23 cellular contexts compared by ENCODE assay signal in genomic region chr6:138622967-138623366, GRCh38.
DNase-seq lines count a peak whose midpoint lies in the region; ATAC-seq and TF ChIP-seq lines count a peak whose summit lies in the region.
"Had no signal": no experiment of that assay in that cellular context is flagged by ENCODE, and none has a peak within 500 bp of the region (broad histone marks: within the 10 kb centered on the region; RNA-seq: fewer than 3 reads in every experiment).

No MANE protein-coding gene starts in this region.

- no peak overlapping the region for H3K4ac ChIP-seq in H9 (ENCODE audit: low read depth, low read length)

- no peaks in the 10 kb centered on the region for H3K27me3 ChIP-seq in H9 (ENCODE audit: insufficient read depth, low read length)
- H3K27me3 ChIP-seq in foreskin keratinocyte = no peaks in the 10 kb centered on the region
- H3K27me3 ChIP-seq: esophagus squamous epithelium had no signal

- H2AFZ ChIP-seq in H9 (ENCODE audit: low read length) = no peak overlapping the region

- no peaks in the 10 kb centered on the region for H3K9me3 ChIP-seq in H9 (ENCODE audit: control insufficient read depth, low read depth, low read length)
- H3K9me3 ChIP-seq: esophagus squamous epithelium had no signal

- H3K27ac Mint-ChIP-seq in H9 (peak overlapping the region in 2 of 3 experiments; percentile 5 to 22; a peak in 1 of 7 replicates), type B pancreatic cell (no peak overlapping the region)
- H3K27ac Mint-ChIP-seq: activated naive CD4-positive, alpha-beta T cell treated with anti-CD3 and anti-CD28 coated beads, Interleukin-2, amount 50 U/mL, for 24 hours; CD4-positive, alpha-beta memory T cell; stimulated activated naive B cell treated with anti-CD40 and anti-IgM and Interleukin-4, amounts not matched to agents 10 μg/mL and 1 μg/mL and 100 μg/mL, for 72 hours had no signal

- no peaks in the 10 kb centered on the region for H4K20me1 ChIP-seq in H9 (ENCODE audit: control insufficient read depth, insufficient read depth, insufficient read length)

- no peak overlapping the region for H3K27ac ChIP-seq in H9 (ENCODE audit: insufficient read length, low read depth, low read length)
- H3K27ac ChIP-seq in foreskin keratinocyte = no peak overlapping the region
- H3K27ac ChIP-seq: esophagus squamous epithelium, SK-N-MC had no signal

- no peak overlapping the region for H3T11ph ChIP-seq in H9 (ENCODE audit: low read length)

- TF ChIP-seq CTCF in H9 (conservative IDR thresholded peaks at IDR 0.05) (no peak), foreskin keratinocyte (conservative IDR thresholded peaks at IDR 0.05) (no peak), type B pancreatic cell (conservative IDR thresholded peaks at IDR 0.05) (no peak)

- intact Hi-C loops in Right ventricle myocardium inferior (cut with DNase I) = no loop called here

- H3K4me2 ChIP-seq in H9 (ENCODE audit: insufficient read depth, insufficient read length, low read length) = no peak overlapping the region

- no peaks in the 10 kb centered on the region; the same call in 1 of the 2 replicates for H3K79me2 ChIP-seq in H9 (ENCODE audit: insufficient read depth, low read length)

- no peak overlapping the region for H2AK5ac ChIP-seq in H9 (ENCODE audit: insufficient read length, low read length)

- H2BK15ac ChIP-seq in H9 (ENCODE audit: low read depth, low read length) = no peak overlapping the region

- no peak overlapping the region for H3K23ac ChIP-seq in H9 (ENCODE audit: insufficient read length, low read depth, low read length)

- ATAC-seq in foreskin keratinocyte (peak; percentile 48), Right ventricle myocardium inferior (no peak), GM18498 (IDR thresholded peaks at IDR 0.05; ENCODE audit: unreplicated experiment) (no peak)
- ATAC-seq: stimulated activated naive B cell treated with anti-CD40 and anti-IgM and Interleukin-4, amounts not matched to agents 10 μg/mL and 1 μg/mL and 100 μg/mL, for 72 hours had no signal

- H2BK120ac ChIP-seq in H9 (ENCODE audit: low read depth, low read length, poor library complexity, severe bottlenecking) = no peak overlapping the region

- H3K18ac ChIP-seq in H9 (ENCODE audit: insufficient read length, low read depth, low read length) = no peak overlapping the region

- H3K9me3 Mint-ChIP-seq in H9 = no peaks in the 10 kb centered on the region
- H3K9me3 Mint-ChIP-seq in type B pancreatic cell = no peaks in the 10 kb centered on the region
- H3K9me3 Mint-ChIP-seq: activated naive CD4-positive, alpha-beta T cell treated with anti-CD3 and anti-CD28 coated beads, Interleukin-2, amount 50 U/mL, for 24 hours; CD4-positive, alpha-beta memory T cell; stimulated activated naive B cell treated with anti-CD40 and anti-IgM and Interleukin-4, amounts not matched to agents 10 μg/mL and 1 μg/mL and 100 μg/mL, for 72 hours had no signal

- H3K23me2 ChIP-seq in H9 (ENCODE audit: insufficient read length, low read depth, low read length, poor library complexity, severe bottlenecking) = no peaks in the 10 kb centered on the region

- H4K5ac ChIP-seq in H9 (ENCODE audit: insufficient read length, low read depth, low read length) = no peak overlapping the region

- H3K56ac ChIP-seq in H9 (ENCODE audit: insufficient read length, low read depth, low read length) = no peak overlapping the region

- no peak overlapping the region for H2BK20ac ChIP-seq in H9 (ENCODE audit: low read depth, low read length, poor library complexity, severe bottlenecking)

- no peak overlapping the region for H3K9ac ChIP-seq in H9 (ENCODE audit: extremely low read depth, insufficient read length, low read length)

- H3K4me3 Mint-ChIP-seq in H9 (no peak overlapping the region), type B pancreatic cell (no peak overlapping the region)
- H3K4me3 Mint-ChIP-seq: activated naive CD4-positive, alpha-beta T cell treated with anti-CD3 and anti-CD28 coated beads, Interleukin-2, amount 50 U/mL, for 24 hours; CD4-positive, alpha-beta memory T cell; stimulated activated naive B cell treated with anti-CD40 and anti-IgM and Interleukin-4, amounts not matched to agents 10 μg/mL and 1 μg/mL and 100 μg/mL, for 72 hours had no signal

- no CpG with 5 or more reads among the region's 5 CpGs for WGBS in H9 (ENCODE audit: extremely low coverage, insufficient read length, low lambda C conversion rate)

- H3K4me1 ChIP-seq in H9 (ENCODE audit: insufficient read depth, low read length) (peaks cover 2% of the 10 kb centered on the region), foreskin keratinocyte (no peaks in the 10 kb centered on the region)

- no peak overlapping the region for H4K8ac ChIP-seq in H9 (replicated peaks; ENCODE audit: insufficient read length, low read depth, low read length)

- H3K79me1 ChIP-seq in H9 (ENCODE audit: insufficient read depth, low read depth, low read length, poor library complexity, severe bottlenecking) = no peaks in the 10 kb centered on the region

- H2BK12ac ChIP-seq in H9 (ENCODE audit: insufficient read length, low read depth, low read length) = peak overlapping the region; percentile 14

- H3K14ac ChIP-seq in H9 (ENCODE audit: insufficient read depth, low read length) = no peak overlapping the region

- H3K36me3 Mint-ChIP-seq in H9 (ENCODE audit: insufficient read depth in 1 of 3, low read depth in 3 of 3) (peaks cover 0 to 3% (median 0%) of the 10 kb centered on the region in 3 experiments; a peak in 1 of 7 replicates), type B pancreatic cell (no peaks in the 10 kb centered on the region)
- H3K36me3 Mint-ChIP-seq: activated naive CD4-positive, alpha-beta T cell treated with anti-CD3 and anti-CD28 coated beads, Interleukin-2, amount 50 U/mL, for 24 hours; CD4-positive, alpha-beta memory T cell; stimulated activated naive B cell treated with anti-CD40 and anti-IgM and Interleukin-4, amounts not matched to agents 10 μg/mL and 1 μg/mL and 100 μg/mL, for 72 hours had no signal

- H4K91ac ChIP-seq in H9 (ENCODE audit: insufficient read length, low read depth, low read length) = no peak overlapping the region

- H2BK5ac ChIP-seq in H9 (ENCODE audit: insufficient read length, low read length) = peak overlapping the region; percentile 41

- H3K27me3 Mint-ChIP-seq in H9 (ENCODE audit: low read depth) (no peaks in the 10 kb centered on the region), type B pancreatic cell (no peaks in the 10 kb centered on the region)
- H3K27me3 Mint-ChIP-seq: activated naive CD4-positive, alpha-beta T cell treated with anti-CD3 and anti-CD28 coated beads, Interleukin-2, amount 50 U/mL, for 24 hours; stimulated activated naive B cell treated with anti-CD40 and anti-IgM and Interleukin-4, amounts not matched to agents 10 μg/mL and 1 μg/mL and 100 μg/mL, for 72 hours had no signal

- H3K4me1 Mint-ChIP-seq in H9 (peaks cover 8% of the 10 kb centered on the region in 2 experiments), type B pancreatic cell (ENCODE audit: unreplicated experiment) (peaks cover 4% of the 10 kb centered on the region)
- H3K4me1 Mint-ChIP-seq: activated naive CD4-positive, alpha-beta T cell treated with anti-CD3 and anti-CD28 coated beads, Interleukin-2, amount 50 U/mL, for 24 hours; CD4-positive, alpha-beta memory T cell; stimulated activated naive B cell treated with anti-CD40 and anti-IgM and Interleukin-4, amounts not matched to agents 10 μg/mL and 1 μg/mL and 100 μg/mL, for 72 hours had no signal

- DNase-seq in H9 (no peak), LHCN-M2 (ENCODE audit: low read depth) (peak; percentile 54), astrocyte of the hippocampus (ENCODE audit: low read depth, low spot score) (peak; percentile 8), foreskin keratinocyte (peak; percentile 51 to 72), Right ventricle myocardium inferior (ENCODE audit: missing footprints) (no peak), type B pancreatic cell (ENCODE audit: extremely low spot score, unreplicated experiment) (no peak)
- DNase-seq: activated CD4-positive, alpha-beta T cell treated with anti-CD3 and anti-CD28 coated beads for 48 hours; CD4-positive, alpha-beta memory T cell; effector CD8-positive, alpha-beta T cell; esophagus squamous epithelium; GDM1; Kasumi-1; kidney glomerular epithelial cell; mesenchymal stem cell; NCI-H2171 treated with DMSO at 0.1 percent for 48 hours; NCI-H82; occipital lobe; stimulated activated CD4-positive, alpha-beta T cell treated with anti-CD3 and anti-CD28 coated beads, Interleukin-2, amount 100 ng/mL, for 48 hours; stimulated activated naive B cell treated with anti-CD40 and anti-IgM and Interleukin-4, amounts not matched to agents 10 μg/mL and 1 μg/mL and 100 μg/mL, for 72 hours; T-helper 2 cell had no signal

Comparison
In these comparisons a context has a peak if more than half of its experiments do, and no peak if none do; other contexts are left out.
1. DNase-seq: peak in LHCN-M2 (single experiment), astrocyte of the hippocampus (single experiment) and foreskin keratinocyte (2 of 2); none in H9 (single experiment), Right ventricle myocardium inferior (single experiment) and type B pancreatic cell (single experiment).